ENCODE assay signal across 23 cellular contexts in the genomic region with DNA sequence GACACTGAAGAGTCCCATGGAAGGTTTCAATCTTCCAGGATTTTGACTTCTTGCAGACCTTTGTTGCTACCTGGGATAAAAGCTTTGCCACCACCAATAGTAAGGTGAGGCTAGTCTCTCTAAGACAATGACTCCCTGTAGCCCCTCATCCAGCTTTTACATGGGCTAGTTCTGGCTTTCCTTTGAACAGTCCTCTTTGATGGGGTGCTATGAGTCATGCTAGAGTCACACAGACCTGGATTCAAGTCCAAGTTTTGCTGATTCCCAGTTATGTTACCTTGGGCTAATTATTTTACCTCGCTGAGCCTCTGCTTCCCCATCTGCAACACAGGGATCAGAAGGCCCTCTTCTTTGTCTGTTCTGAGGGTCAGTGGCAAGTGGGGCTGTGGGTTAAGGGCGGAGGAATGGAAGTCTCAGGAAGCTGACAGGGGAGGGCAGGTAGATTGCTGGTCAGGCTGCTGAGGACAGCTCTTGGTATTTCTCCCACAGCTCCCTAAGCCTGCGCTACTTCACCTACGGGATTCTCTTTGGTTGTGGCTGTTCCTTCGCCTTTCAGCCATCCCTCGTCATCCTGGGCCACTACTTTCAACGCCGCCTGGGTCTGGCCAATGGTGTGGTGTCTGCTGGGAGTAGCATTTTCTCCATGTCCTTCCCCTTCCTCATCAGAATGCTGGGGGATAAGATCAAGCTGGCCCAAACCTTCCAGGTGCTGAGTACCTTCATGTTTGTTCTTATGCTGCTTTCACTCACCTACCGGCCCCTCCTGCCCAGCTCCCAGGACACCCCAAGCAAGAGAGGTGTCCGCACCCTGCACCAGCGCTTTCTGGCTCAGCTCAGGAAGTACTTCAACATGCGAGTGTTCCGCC.
"Had no signal": no experiment of that assay in that cellular context is flagged by ENCODE, and none has a peak within 500 bp of the region (broad histone marks: within the 10 kb centered on the region; RNA-seq: fewer than 3 reads in every experiment).

No MANE protein-coding gene starts in this region.

- DNase-seq: activated CD4-positive, alpha-beta T cell treated with anti-CD3 and anti-CD28 coated beads for 48 hours; activated CD4-positive, alpha-beta T cell treated with anti-CD3 and anti-CD28 coated beads, Interleukin-2, amount 50 U/mL, for 48 hours; activated CD8-positive, alpha-beta memory T cell treated with anti-CD3 and anti-CD28 coated beads for 24 hours; activated effector memory CD4-positive, alpha-beta T cell treated with anti-CD3 and anti-CD28 coated beads, Interleukin-2, amount 50 U/mL, for 16 hours; activated naive CD4-positive, alpha-beta T cell treated with anti-CD3 and anti-CD28 coated beads, Interleukin-2, amount 10 ng/mL, durations not matched to agents 7 days and 5 days; activated naive CD8-positive, alpha-beta T cell treated with anti-CD3 and anti-CD28 coated beads, Interleukin-2, amount 10 ng/mL, durations not matched to agents 7 days and 5 days; activated T-cell treated with anti-CD3 and anti-CD28 coated beads, Interleukin-2, amount 50 U/mL, for 1 hour; brain microvascular endothelial cell; central memory CD4-positive, alpha-beta T cell; foreskin melanocyte; heart right ventricle; left ventricle myocardium superior; nephron progenitor cell; pancreas; right cardiac atrium; stimulated activated CD4-positive, alpha-beta T cell treated with anti-CD3 and anti-CD28 coated beads, Interleukin-15, amount 100 ng/mL, for 24 hours; stimulated activated naive CD4-positive, alpha-beta T cell treated with Interleukin-2 at 50 U/mL for 16 hours; T-helper 9 cell had no signal

- H3K36me3 ChIP-seq: ascending aorta, brain microvascular endothelial cell, heart right ventricle, neutrophil, pancreas, tibial nerve had no signal

- H3K27me3 ChIP-seq: ascending aorta, brain microvascular endothelial cell, heart right ventricle, neutrophil, pancreas, tibial nerve had no signal

- H3K27ac ChIP-seq: ascending aorta, brain microvascular endothelial cell, neutrophil, pancreas, tibial nerve, VCaP had no signal

- ATAC-seq: activated CD4-positive, CD25-positive, alpha-beta regulatory T cell treated with anti-CD3 and anti-CD28 coated beads, Interleukin-2, amount 50 U/mL, for 24 hours; heart right ventricle; pancreas; right cardiac atrium had no signal

- H3K9me3 ChIP-seq: ascending aorta, heart right ventricle, neutrophil, pancreas, tibial nerve had no signal

- H3K4me1 ChIP-seq: ascending aorta, pancreas, tibial nerve had no signal

- H3K4me3 ChIP-seq: ascending aorta, heart right ventricle, pancreas, tibial nerve had no signal
